ENCODE assay signal across 19 cellular contexts in the genomic region with DNA sequence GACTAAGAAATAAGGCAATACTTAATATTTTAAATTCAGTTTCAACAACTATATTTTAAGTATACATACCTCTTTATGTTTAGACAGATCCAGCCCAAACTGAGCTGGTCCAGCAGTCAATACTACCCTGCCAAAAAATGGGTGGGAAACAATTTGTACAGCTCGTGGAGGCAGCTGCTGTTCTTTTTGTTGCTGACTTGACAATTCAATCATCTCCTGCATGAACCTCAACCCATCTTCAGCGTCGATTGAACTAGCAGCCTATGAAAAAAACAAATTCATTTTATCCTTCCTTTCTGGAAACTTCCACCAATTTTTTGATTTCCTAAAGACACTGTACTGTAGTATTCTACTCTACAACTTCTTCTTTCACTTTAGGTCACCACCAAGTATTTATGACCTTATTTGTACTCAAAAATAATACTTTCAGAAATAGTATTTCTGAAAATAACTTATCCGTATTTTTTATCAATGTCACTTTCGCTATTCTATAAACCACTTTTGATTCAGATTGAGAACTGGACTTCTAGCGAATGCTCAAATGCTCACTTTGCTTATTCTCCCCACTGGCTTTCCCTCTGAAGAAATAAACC. TPM values are rescaled to one million over a fixed set of nuclear protein-coding genes. Genes with fewer than 3 reads are reported as not detected.
DNase-seq lines count a peak whose midpoint lies in the region; ATAC-seq and TF ChIP-seq lines count a peak whose summit lies in the region.
"Had no signal": no experiment of that assay in that cellular context is flagged by ENCODE, and none has a peak within 500 bp of the region (broad histone marks: within the 10 kb centered on the region; RNA-seq: fewer than 3 reads in every experiment).

No MANE protein-coding gene starts in this region.

- no peak for TF ChIP-seq EP300 in gastroesophageal sphincter (IDR thresholded peaks at IDR 0.05)

- H3K4me3 ChIP-seq in gastroesophageal sphincter, result no peak overlapping the region
- H3K4me3 ChIP-seq: PC-9, SJCRH30 had no signal

- H3K27me3 Mint-ChIP-seq in T-helper 17 cell, result no peaks in the 10 kb centered on the region
- H3K27me3 Mint-ChIP-seq: B cell; CD4-positive, CD25-positive, alpha-beta regulatory T cell had no signal

- H3K9me3 ChIP-seq in T-helper 17 cell (ENCODE audit: control insufficient read depth, low read length, poor library complexity, severe bottlenecking), result no peaks in the 10 kb centered on the region
- H3K9me3 ChIP-seq in gastroesophageal sphincter, result no peaks in the 10 kb centered on the region
- H3K9me3 ChIP-seq: SJCRH30 had no signal

- no peaks in the 10 kb centered on the region for H3K9me3 Mint-ChIP-seq in stimulated activated effector memory CD8-positive, alpha-beta T cell treated with anti-CD3 and anti-CD28 coated beads, Interleukin-12 subunit alpha, Interleukin-12 subunit beta, amount 100 ng/mL, for 72 hours
- H3K9me3 Mint-ChIP-seq: CD4-positive, CD25-positive, alpha-beta regulatory T cell; H9 had no signal

- peaks cover 11 to 93% of the 10 kb centered on the region in 2 donors for H3K36me3 ChIP-seq in gastroesophageal sphincter

- DNase-seq in T-helper 17 cell, result no peak
- no peak for DNase-seq in stimulated activated effector memory CD8-positive, alpha-beta T cell treated with anti-CD3 and anti-CD28 coated beads, Interleukin-12 subunit alpha, Interleukin-12 subunit beta, amount 100 ng/mL, for 72 hours (ENCODE audit: low spot score in 2 of 2)
- DNase-seq in NCI-H510A treated with DMSO at 0.1 percent for 48 hours (lab: John Stamatoyannopoulos, UW), result no peak
- DNase-seq: Calu3; CD4-positive, CD25-positive, alpha-beta regulatory T cell; DMS53; H9; Kasumi-1; MM.1S; NCI-H1092 treated with DMSO at 0.1 percent for 48 hours; NCI-H187; PC-9; SJCRH30; T-helper 2 cell had no signal

- H3K4me3 Mint-ChIP-seq in T-helper 17 cell, result no peak overlapping the region
- no peak overlapping the region for H3K4me3 Mint-ChIP-seq in stimulated activated effector memory CD8-positive, alpha-beta T cell treated with anti-CD3 and anti-CD28 coated beads, Interleukin-12 subunit alpha, Interleukin-12 subunit beta, amount 100 ng/mL, for 72 hours
- H3K4me3 Mint-ChIP-seq: B cell; CD4-positive, CD25-positive, alpha-beta regulatory T cell; H9 had no signal

- WGBS in gastroesophageal sphincter (ENCODE audit: low coverage in 1 of 2), 2 donors, result 56 to 82% methylated on average over 4 to 6 of the region's 6 CpGs

- ATAC-seq in GM19328 (IDR thresholded peaks at IDR 0.05; ENCODE audit: unreplicated experiment) (peak; percentile 60), HG02852 (IDR thresholded peaks at IDR 0.05; ENCODE audit: unreplicated experiment) (peak; percentile 59), T-helper 17 cell (no peak), GM18861 (IDR thresholded peaks at IDR 0.05; ENCODE audit: unreplicated experiment) (no peak), gastroesophageal sphincter (no peak)
- no peak for ATAC-seq in stimulated activated effector memory CD8-positive, alpha-beta T cell treated with anti-CD3 and anti-CD28 coated beads, Interleukin-12 subunit alpha, Interleukin-12 subunit beta, amount 100 ng/mL, for 72 hours

- TF ChIP-seq POLR2A in gastroesophageal sphincter (IDR thresholded peaks at IDR 0.05), result no peak

- H3K4me1 ChIP-seq in gastroesophageal sphincter, result no peaks in the 10 kb centered on the region
- H3K4me1 ChIP-seq: SJCRH30 had no signal

- H3K4me1 Mint-ChIP-seq in T-helper 17 cell, result peaks cover 9% of the 10 kb centered on the region
- no peaks in the 10 kb centered on the region for H3K4me1 Mint-ChIP-seq in stimulated activated effector memory CD8-positive, alpha-beta T cell treated with anti-CD3 and anti-CD28 coated beads, Interleukin-12 subunit alpha, Interleukin-12 subunit beta, amount 100 ng/mL, for 72 hours
- H3K4me1 Mint-ChIP-seq: H9 had no signal

- peaks cover 15% of the 10 kb centered on the region for H3K36me3 Mint-ChIP-seq in T-helper 17 cell (ENCODE audit: low read depth)
- peaks cover 100% of the 10 kb centered on the region for H3K36me3 Mint-ChIP-seq in stimulated activated effector memory CD8-positive, alpha-beta T cell treated with anti-CD3 and anti-CD28 coated beads, Interleukin-12 subunit alpha, Interleukin-12 subunit beta, amount 100 ng/mL, for 72 hours

- H3K27ac ChIP-seq in gastroesophageal sphincter, result no peak overlapping the region
- H3K27ac ChIP-seq: PC-9, SJCRH30 had no signal

- H3K27me3 ChIP-seq in gastroesophageal sphincter, result no peaks in the 10 kb centered on the region
- H3K27me3 ChIP-seq: SJCRH30 had no signal

- peak overlapping the region; percentile 41 for H3K27ac Mint-ChIP-seq in T-helper 17 cell
- peak overlapping the region; percentile 10 for H3K27ac Mint-ChIP-seq in stimulated activated effector memory CD8-positive, alpha-beta T cell treated with anti-CD3 and anti-CD28 coated beads, Interleukin-12 subunit alpha, Interleukin-12 subunit beta, amount 100 ng/mL, for 72 hours
- H3K27ac Mint-ChIP-seq: B cell, H9 had no signal

- no peak for TF ChIP-seq CTCF in gastroesophageal sphincter (IDR thresholded peaks at IDR 0.05)

RNA-seq across cellular contexts. Expression of a gene that starts 46.5 kb away (rescaled TPM):
- total RNA-seq in T-helper 17 cell (10 to 100 TPM; 25.8 to 40.4 TPM), gastroesophageal sphincter (10 to 100 TPM; 22.8 to 34.7 (median 31.3) TPM)

Comparison
In these comparisons a context has a peak if more than half of its experiments do, and no peak if none do; other contexts are left out.
1. ATAC-seq: peak in GM19328 (single experiment) and HG02852 (single experiment); none in T-helper 17 cell (single experiment), stimulated activated effector memory CD8-positive, alpha-beta T cell treated with anti-CD3 and anti-CD28 coated beads, Interleukin-12 subunit alpha, Interleukin-12 subunit beta, amount 100 ng/mL, for 72 hours (single experiment), GM18861 (single experiment) and gastroesophageal sphincter (single experiment).